Comparison of ENCODE assay signal across 18 cellular contexts in genomic region chr6:45727824-45728449, GRCh38.
"Had no signal": no experiment of that assay in that cellular context is flagged by ENCODE, and none has a peak within 500 bp of the region (broad histone marks: within the 10 kb centered on the region; RNA-seq: fewer than 3 reads in every experiment).

No MANE protein-coding gene starts in this region.

- H3K27me3 Mint-ChIP-seq: activated CD8-positive, alpha-beta memory T cell treated with anti-CD3 and anti-CD28 coated beads, Interleukin-2, amount 10 ng/mL, durations not matched to agents 7 days and 5 days; central memory CD8-positive, alpha-beta T cell; stimulated activated naive CD8-positive, alpha-beta T cell treated with anti-CD3 and anti-CD28 coated beads, Interleukin-15, Interleukin-2, amounts not matched to agents 100 ng/mL and 50 ng/mL, for 24 hours had no signal

- ATAC-seq: activated CD8-positive, alpha-beta memory T cell treated with anti-CD3 and anti-CD28 coated beads, Interleukin-2, amount 10 ng/mL, durations not matched to agents 7 days and 5 days; activated naive CD4-positive, alpha-beta T cell treated with anti-CD3 and anti-CD28 coated beads, Interleukin-2, amount 50 U/mL, for 72 hours; activated T-cell treated with anti-CD3 and anti-CD28 coated beads, Interleukin-2, amount 50 U/mL, for 4 hours; body of pancreas; effector memory CD8-positive, alpha-beta T cell; gastroesophageal sphincter had no signal

- H3K27ac Mint-ChIP-seq: activated CD8-positive, alpha-beta memory T cell treated with anti-CD3 and anti-CD28 coated beads, Interleukin-2, amount 10 ng/mL, durations not matched to agents 7 days and 5 days; activated naive CD4-positive, alpha-beta T cell treated with anti-CD3 and anti-CD28 coated beads, Interleukin-2, amount 50 U/mL, for 72 hours; nephron progenitor cell; stimulated activated naive CD8-positive, alpha-beta T cell treated with anti-CD3 and anti-CD28 coated beads, Interleukin-15, Interleukin-2, amounts not matched to agents 100 ng/mL and 50 ng/mL, for 24 hours had no signal

- H3K4me3 Mint-ChIP-seq: activated CD8-positive, alpha-beta memory T cell treated with anti-CD3 and anti-CD28 coated beads, Interleukin-2, amount 10 ng/mL, durations not matched to agents 7 days and 5 days; activated T-cell treated with anti-CD3 and anti-CD28 coated beads, Interleukin-2, amount 50 U/mL, for 4 hours; central memory CD8-positive, alpha-beta T cell; effector memory CD8-positive, alpha-beta T cell; nephron progenitor cell; stimulated activated naive CD8-positive, alpha-beta T cell treated with anti-CD3 and anti-CD28 coated beads, Interleukin-15, Interleukin-2, amounts not matched to agents 100 ng/mL and 50 ng/mL, for 24 hours had no signal

- H3K4me1 Mint-ChIP-seq: activated CD8-positive, alpha-beta memory T cell treated with anti-CD3 and anti-CD28 coated beads, Interleukin-2, amount 10 ng/mL, durations not matched to agents 7 days and 5 days; central memory CD8-positive, alpha-beta T cell had no signal

- DNase-seq: activated CD4-positive, alpha-beta T cell treated with anti-CD3 and anti-CD28 coated beads, Interleukin-2, amount 50 U/mL, for 4 hours; activated CD8-positive, alpha-beta memory T cell treated with anti-CD3 and anti-CD28 coated beads, Interleukin-2, amount 10 ng/mL, durations not matched to agents 7 days and 5 days; activated effector memory CD4-positive, alpha-beta T cell treated with anti-CD3 and anti-CD28 coated beads, Interleukin-2, amount 50 U/mL, for 16 hours; activated T-cell treated with anti-CD3 and anti-CD28 coated beads, Interleukin-2, amount 50 U/mL, for 4 hours; amniotic stem cell; body of pancreas; effector memory CD8-positive, alpha-beta T cell; left ventricle myocardium inferior; mesendoderm; nephron progenitor cell; sigmoid colon; stimulated activated CD4-positive, alpha-beta T cell treated with anti-CD3 and anti-CD28 coated beads, Interleukin-2, amount 100 ng/mL, for 24 hours had no signal

- H3K27ac ChIP-seq: body of pancreas, epithelial cell of prostate, gastroesophageal sphincter, left ventricle myocardium inferior, sigmoid colon, upper lobe of left lung had no signal

- H3K9me3 Mint-ChIP-seq: activated T-cell treated with anti-CD3 and anti-CD28 coated beads, Interleukin-2, amount 50 U/mL, for 4 hours; effector memory CD8-positive, alpha-beta T cell had no signal
